8 cellular contexts compared by ENCODE assay signal in genomic region chr5:139848508-139849100, GRCh38. TPM values are rescaled to one million over a fixed set of nuclear protein-coding genes. Genes with fewer than 3 reads are reported as not detected.
A peak's percentile ranks its signal among the peaks of the same experiment; 100 is the strongest.
DNase-seq lines count a peak whose midpoint lies in the region; ATAC-seq and TF ChIP-seq lines count a peak whose summit lies in the region.

No MANE protein-coding gene starts in this region.

- H3K4me2 ChIP-seq in Loucy (ENCODE audit: low read depth, low read length, poor library complexity, severe bottlenecking), result peak overlapping the region; percentile 57

- H3K4me1 Mint-ChIP-seq in memory B cell, result peaks cover 21% of the 10 kb centered on the region

- DNase-seq in body of pancreas, result peak; percentile 30 to 47 (median 39)
- no peak for DNase-seq in memory B cell (ENCODE audit: low spot score in 2 of 2)
- DNase-seq in stomach, result no peak
- DNase-seq in islet precursor cell, result no peak
- no peak for DNase-seq in globus pallidus (ENCODE audit: low spot score)

- TF ChIP-seq POLR2A in body of pancreas (IDR thresholded peaks at IDR 0.05) (no peak), stomach (IDR thresholded peaks at IDR 0.05) (no peak)

- no peaks in the 10 kb centered on the region for H3K36me3 ChIP-seq in Loucy (ENCODE audit: insufficient read depth, low read length)
- no peaks in the 10 kb centered on the region for H3K36me3 ChIP-seq in body of pancreas (replicated peaks in 1 of 2; ENCODE audit: insufficient read depth in 1 of 2, low read depth in 2 of 2)
- peaks cover 0 to 19% (median 0%) of the 10 kb centered on the region in 4 donors for H3K36me3 ChIP-seq in stomach

- H3K4me1 ChIP-seq in Loucy (ENCODE audit: insufficient read depth, low read length, poor library complexity, severe bottlenecking) (peaks cover 3% of the 10 kb centered on the region), body of pancreas (peaks cover 12% of the 10 kb centered on the region), stomach (peaks cover 9 to 25% (median 15%) of the 10 kb centered on the region in 4 donors)

- H3K27ac ChIP-seq in body of pancreas (peak overlapping the region in 3 of 4 donors; percentile 75 to 79 (median 78)), stomach (peak overlapping the region; percentile 52 to 88 (median 64))

- H3K9me3 ChIP-seq in Loucy (ENCODE audit: insufficient read depth, low read depth, low read length) (no peaks in the 10 kb centered on the region), body of pancreas (no peaks in the 10 kb centered on the region), stomach (no peaks in the 10 kb centered on the region)

- H3K36me3 Mint-ChIP-seq in memory B cell, result no peaks in the 10 kb centered on the region

- TF ChIP-seq EP300 in stomach (IDR thresholded peaks at IDR 0.05), result no peak

- intact Hi-C loops in body of pancreas (cut with DNase I), result no loop called here
- intact Hi-C loops in stomach (cut with DNase I; ENCODE audit: low total_unique reads), result no loop called here

- peak overlapping the region; percentile 62 for H3K9ac ChIP-seq in Loucy (ENCODE audit: low read depth, low read length, poor library complexity, severe bottlenecking)

- H3F3A ChIP-seq in Loucy (ENCODE audit: low read depth), result no peaks in the 10 kb centered on the region

- peak overlapping the region; percentile 14 for H3K27ac Mint-ChIP-seq in memory B cell

- no peaks in the 10 kb centered on the region for H4K20me1 ChIP-seq in Loucy (ENCODE audit: insufficient read depth, low read length, poor library complexity, severe bottlenecking)

- 27 to 72% methylated on average over 10 to 38 of the region's 43 CpGs for WGBS in body of pancreas, 2 donors
- 12 to 77% (median 23%) methylated on average over 9 to 43 of the region's 43 CpGs for WGBS in stomach, 5 donors

- ATAC-seq in GM18867 (IDR thresholded peaks at IDR 0.05; ENCODE audit: unreplicated experiment) (peak; percentile 24), body of pancreas (peak; percentile 26), memory B cell (ENCODE audit: low read depth) (peak; percentile 8), esophagus mucosa (no peak)

- H3K27me3 ChIP-seq in Loucy (ENCODE audit: insufficient read depth, low read length, poor library complexity, severe bottlenecking), result peaks cover 11% of the 10 kb centered on the region
- H3K27me3 ChIP-seq in body of pancreas, result no peaks in the 10 kb centered on the region
- H3K27me3 ChIP-seq in stomach, result peaks cover 0 to 37% (median 4%) of the 10 kb centered on the region in 3 donors

- H3K4me3 ChIP-seq in Loucy (ENCODE audit: low read length, poor library complexity, severe bottlenecking) (peak overlapping the region; percentile 73), body of pancreas (peak overlapping the region in 1 of 2 donors; percentile 24), stomach (peak overlapping the region; percentile 63 to 76 (median 70))

- no peaks in the 10 kb centered on the region for H3K79me2 ChIP-seq in Loucy (ENCODE audit: insufficient read depth, low read length)

- TF ChIP-seq CTCF in Loucy (conservative IDR thresholded peaks at IDR 0.05; ENCODE audit: low read length) (no peak), body of pancreas (IDR thresholded peaks at IDR 0.05) (no peak), stomach (IDR thresholded peaks at IDR 0.05) (no peak)

- H3K9me2 ChIP-seq in Loucy (replicated peaks; ENCODE audit: low read depth, low read length), result no peaks in the 10 kb centered on the region

- no peaks in the 10 kb centered on the region for H3K9me3 Mint-ChIP-seq in memory B cell

- peak overlapping the region; percentile 84 for H3K4me3 Mint-ChIP-seq in memory B cell

- H3K27me3 Mint-ChIP-seq in memory B cell, result peaks cover 9% of the 10 kb centered on the region

- peak overlapping the region; percentile 72; the same call in 1 of the 2 replicates for H2AFZ ChIP-seq in Loucy (ENCODE audit: low read length)

RNA-seq across cellular contexts. Expression of gene PSD2, which starts 53.0 kb away (rescaled TPM):
- under 1 TPM in 1 of 2 donors, not detected in 1; 0.52 TPM for total RNA-seq in body of pancreas
- total RNA-seq in stomach, result under 1 TPM in 1 of 5 donors, not detected in 4; 0.73 TPM
- polyA plus RNA-seq in stomach, result under 1 TPM in 1 of 3 donors, not detected in 2; 0.05 TPM
- total RNA-seq in esophagus mucosa, result not detected

Comparison
In these comparisons a context has a peak if more than half of its experiments do, and no peak if none do; other contexts are left out.
1. DNase-seq: peak in body of pancreas (4 of 4); none in memory B cell (0 of 2), stomach (single experiment), islet precursor cell (single experiment) and globus pallidus (single experiment).